In genomic region chr16:86797700-86798099, GRCh38 we compare ENCODE assay signal across 6 cellular contexts.
"Had no signal": no experiment of that assay in that cellular context is flagged by ENCODE, and none has a peak within 500 bp of the region (broad histone marks: within the 10 kb centered on the region; RNA-seq: fewer than 3 reads in every experiment).

No MANE protein-coding gene starts in this region.

- DNase-seq: GOT3, H7, IMR-90 had no signal

- H3K4me1 ChIP-seq: HAP-1 had no signal

- H3K4me3 ChIP-seq: GM23248, HAP-1, K562 had no signal

- H3K27ac ChIP-seq: GM23248 had no signal

- H3K9me3 ChIP-seq: HAP-1 had no signal

- H3K36me3 ChIP-seq: HAP-1 had no signal
